ENCODE assay signal across 8 cellular contexts in genomic region chr17:2400474-2400866, GRCh38. TPM values are rescaled to one million over a fixed set of nuclear protein-coding genes. Genes with fewer than 3 reads are reported as not detected.
DNase-seq lines count a peak whose midpoint lies in the region; TF ChIP-seq lines count a peak whose summit lies in the region.

No MANE protein-coding gene starts in this region.

- TF ChIP-seq CTCF in prostate gland (IDR thresholded peaks at IDR 0.05): no peak

- H3K9me3 ChIP-seq in prostate gland: no peaks in the 10 kb centered on the region

- intact Hi-C loops in head of caudate nucleus (cut with DNase I) (loop anchor here (2.0 kb wide), 1 partner anchor 16 kb away; no protein-coding TSS in a partner anchor), prostate gland (cut with DNase I) (no loop called here)

- peak overlapping the region; percentile 97 to 99 for H3K27ac ChIP-seq in prostate gland

- 0% methylated on average over 43 of the region's 43 CpGs for WGBS in prostate gland

- no peaks in the 10 kb centered on the region for H3K36me3 ChIP-seq in prostate gland

- DNase-seq in SIG-M5 treated with dmso at 0.1 percent for 504 hours (lab: John Stamatoyannopoulos, UW; ENCODE audit: unreplicated experiment): peak; percentile 62
- DNase-seq in SIG-M5 (lab: John Stamatoyannopoulos, UW): no peak
- peak; percentile 39 for DNase-seq in RPMI7951 (ENCODE audit: low read depth)
- peak; percentile 68 for DNase-seq in activated naive CD4-positive, alpha-beta T cell treated with Interleukin-2 at 50 U/mL for 16 hours
- peak in 33 of 42 donors; percentile 24 to 76 (median 54) for DNase-seq in head of caudate nucleus
- DNase-seq in prostate gland (ENCODE audit: low spot score): no peak
- DNase-seq in NCI-H1048 (lab: John Stamatoyannopoulos, UW): no peak
- no peak for DNase-seq in GOT3 (lab: John Stamatoyannopoulos, UW)

- no peak for TF ChIP-seq POLR2A in prostate gland (IDR thresholded peaks at IDR 0.05)

- peaks cover 36% of the 10 kb centered on the region for H3K4me1 ChIP-seq in prostate gland (replicated peaks)

- H3K27me3 ChIP-seq in prostate gland (replicated peaks; ENCODE audit: insufficient read depth): no peaks in the 10 kb centered on the region

- peak overlapping the region; percentile 92 to 94 for H3K4me3 ChIP-seq in prostate gland

RNA-seq across cellular contexts. Expression of gene MNT, which starts 0.4 kb away (rescaled TPM):
- total RNA-seq in RPMI7951 (2014; rRNA removed; shearing (Covaris generic)): 2.4 and 2.7 TPM in 2 replicates
- 10 to 100 TPM; 14.8 to 32.0 TPM for total RNA-seq in prostate gland

Comparison
In these comparisons a context has a peak if more than half of its experiments do, and no peak if none do; other contexts are left out.
1. DNase-seq: peak in SIG-M5 treated with dmso at 0.1 percent for 504 hours (single experiment), RPMI7951 (single experiment), activated naive CD4-positive, alpha-beta T cell treated with Interleukin-2 at 50 U/mL for 16 hours (single experiment) and head of caudate nucleus (33 of 42); none in SIG-M5 (single experiment), prostate gland (single experiment), NCI-H1048 (single experiment) and GOT3 (single experiment).